In genomic region chr12:122293081-122293480, GRCh38 we compare ENCODE assay signal across 18 cellular contexts. TPM values are rescaled to one million over a fixed set of nuclear protein-coding genes. Genes with fewer than 3 reads are reported as not detected.
DNase-seq lines count a peak whose midpoint lies in the region; ATAC-seq and TF ChIP-seq lines count a peak whose summit lies in the region.
"Had no signal": no experiment of that assay in that cellular context is flagged by ENCODE, and none has a peak within 500 bp of the region (broad histone marks: within the 10 kb centered on the region; RNA-seq: fewer than 3 reads in every experiment).

No MANE protein-coding gene starts in this region.

- H3K27ac Mint-ChIP-seq in activated CD8-positive, alpha-beta memory T cell treated with anti-CD3 and anti-CD28 coated beads, Interleukin-2, amount 10 ng/mL, durations not matched to agents 7 days and 5 days, result peak overlapping the region; percentile 63
- H3K27ac Mint-ChIP-seq: activated B cell treated with CpG ODN at 0.5 μM for 24 hours; endodermal cell; naive thymus-derived CD4-positive, alpha-beta T cell had no signal

- intact Hi-C loops in upper lobe of right lung (cut with DNase I), result no loop called here

- no peak for TF ChIP-seq CTCF in upper lobe of right lung (IDR thresholded peaks at IDR 0.05)

- H3K27ac ChIP-seq in upper lobe of right lung, result no peak overlapping the region

- H3K9me3 Mint-ChIP-seq in activated CD8-positive, alpha-beta memory T cell treated with anti-CD3 and anti-CD28 coated beads, Interleukin-2, amount 10 ng/mL, durations not matched to agents 7 days and 5 days (ENCODE audit: low read depth), result no peaks in the 10 kb centered on the region
- H3K9me3 Mint-ChIP-seq: activated B cell treated with CpG ODN at 0.5 μM for 24 hours; CD4-positive, alpha-beta memory T cell; endodermal cell; naive thymus-derived CD4-positive, alpha-beta T cell had no signal

- H3K4me1 Mint-ChIP-seq in activated CD8-positive, alpha-beta memory T cell treated with anti-CD3 and anti-CD28 coated beads, Interleukin-2, amount 10 ng/mL, durations not matched to agents 7 days and 5 days, result peaks cover 12% of the 10 kb centered on the region
- H3K4me1 Mint-ChIP-seq: activated B cell treated with CpG ODN at 0.5 μM for 24 hours, endodermal cell had no signal

- H3K36me3 Mint-ChIP-seq in activated CD8-positive, alpha-beta memory T cell treated with anti-CD3 and anti-CD28 coated beads, Interleukin-2, amount 10 ng/mL, durations not matched to agents 7 days and 5 days, result peaks cover 21% of the 10 kb centered on the region

- no peaks in the 10 kb centered on the region for H3K4me1 ChIP-seq in upper lobe of right lung

- H3K9me3 ChIP-seq in upper lobe of right lung, result no peaks in the 10 kb centered on the region

- H3K27me3 Mint-ChIP-seq in activated CD8-positive, alpha-beta memory T cell treated with anti-CD3 and anti-CD28 coated beads, Interleukin-2, amount 10 ng/mL, durations not matched to agents 7 days and 5 days, result no peaks in the 10 kb centered on the region
- H3K27me3 Mint-ChIP-seq: activated B cell treated with CpG ODN at 0.5 μM for 24 hours; CD4-positive, alpha-beta memory T cell; naive thymus-derived CD4-positive, alpha-beta T cell had no signal

- H3K4me3 Mint-ChIP-seq in activated CD8-positive, alpha-beta memory T cell treated with anti-CD3 and anti-CD28 coated beads, Interleukin-2, amount 10 ng/mL, durations not matched to agents 7 days and 5 days, result no peak overlapping the region
- H3K4me3 Mint-ChIP-seq: activated B cell treated with CpG ODN at 0.5 μM for 24 hours; CD4-positive, alpha-beta memory T cell; endodermal cell; naive thymus-derived CD4-positive, alpha-beta T cell had no signal

- no peak for DNase-seq in activated CD8-positive, alpha-beta memory T cell treated with anti-CD3 and anti-CD28 coated beads, Interleukin-2, amount 10 ng/mL, durations not matched to agents 7 days and 5 days
- no peak for DNase-seq in activated CD8-positive, alpha-beta memory T cell treated with anti-CD3 and anti-CD28 coated beads for 24 hours
- DNase-seq in upper lobe of right lung, result no peak
- DNase-seq in HuH-7 (ENCODE audit: low spot score), result no peak
- DNase-seq in activated naive CD4-positive, alpha-beta T cell (lab: John Stamatoyannopoulos, UW), result no peak
- DNase-seq: activated B cell treated with CpG ODN at 0.5 μM for 24 hours; activated T-cell treated with anti-CD3 and anti-CD28 coated beads, Interleukin-2, amount 50 U/mL, for 1 hour; CD4-positive, alpha-beta memory T cell; central memory CD4-positive, alpha-beta T cell; DND-41; endodermal cell; naive thymus-derived CD4-positive, alpha-beta T cell; NCI-H2107; stimulated activated CD4-positive, alpha-beta T cell treated with anti-CD3 and anti-CD28 coated beads, Interleukin-15, amount 100 ng/mL, for 24 hours had no signal

- CTCF ChIA-PET in activated CD8-positive, alpha-beta memory T cell treated with anti-CD3 and anti-CD28 coated beads, Interleukin-2, amount 10 ng/mL, durations not matched to agents 7 days and 5 days (lab: Charles Lee), result no interaction called here

- ATAC-seq in activated CD8-positive, alpha-beta memory T cell treated with anti-CD3 and anti-CD28 coated beads, Interleukin-2, amount 10 ng/mL, durations not matched to agents 7 days and 5 days, result peak; percentile 42
- ATAC-seq in GM21447 (IDR thresholded peaks at IDR 0.05; ENCODE audit: unreplicated experiment) (peak; percentile 66), HG03442 (IDR thresholded peaks at IDR 0.05; ENCODE audit: unreplicated experiment) (peak; percentile 58), upper lobe of right lung (no peak), GM21390 (IDR thresholded peaks at IDR 0.05; ENCODE audit: unreplicated experiment) (no peak)
- ATAC-seq: HepG2; naive thymus-derived CD4-positive, alpha-beta T cell had no signal

- no peaks in the 10 kb centered on the region for H3K27me3 ChIP-seq in upper lobe of right lung

- no peak overlapping the region for H3K4me3 ChIP-seq in upper lobe of right lung

- H3K36me3 ChIP-seq in upper lobe of right lung, result peaks cover 47% of the 10 kb centered on the region

RNA-seq across cellular contexts. Expression of gene VPS33A, which starts 26.8 kb away (rescaled TPM):
- total RNA-seq in activated CD8-positive, alpha-beta memory T cell treated with anti-CD3 and anti-CD28 coated beads, Interleukin-2, amount 10 ng/mL, durations not matched to agents 7 days and 5 days, result 10 to 100 TPM; 26.2 to 37.3 TPM
- total RNA-seq in upper lobe of right lung, result 17.7 TPM

Comparison
In these comparisons a context has a peak if more than half of its experiments do, and no peak if none do; other contexts are left out.
1. ATAC-seq: peak in activated CD8-positive, alpha-beta memory T cell treated with anti-CD3 and anti-CD28 coated beads, Interleukin-2, amount 10 ng/mL, durations not matched to agents 7 days and 5 days (single experiment), GM21447 (single experiment) and HG03442 (single experiment); none in upper lobe of right lung (single experiment) and GM21390 (single experiment).